Comparison of ENCODE assay signal across 9 cellular contexts in the genomic region with DNA sequence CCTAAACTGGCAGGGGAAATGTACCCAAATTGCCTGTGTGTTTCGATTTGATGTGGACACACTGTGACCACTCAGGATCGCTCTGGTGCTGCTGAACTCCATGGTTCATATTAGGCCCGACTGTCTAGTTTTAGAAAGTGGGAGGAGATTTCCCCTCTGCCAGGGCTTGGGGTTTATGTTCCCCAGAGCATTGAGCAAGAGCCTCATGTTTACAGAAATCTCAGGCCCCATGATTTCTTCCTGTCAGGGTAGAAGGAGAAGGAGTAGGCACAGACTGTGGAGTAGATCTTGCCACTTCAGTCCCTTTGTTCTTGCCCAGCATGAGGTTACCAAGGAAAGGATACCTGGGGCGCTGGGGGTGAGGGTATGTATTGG. TPM values are rescaled to one million over a fixed set of nuclear protein-coding genes. Genes with fewer than 3 reads are reported as not detected.
DNase-seq lines count a peak whose midpoint lies in the region; ATAC-seq and TF ChIP-seq lines count a peak whose summit lies in the region.
"Had no signal": no experiment of that assay in that cellular context is flagged by ENCODE, and none has a peak within 500 bp of the region (broad histone marks: within the 10 kb centered on the region; RNA-seq: fewer than 3 reads in every experiment).

No MANE protein-coding gene starts in this region.

- TF ChIP-seq CTCF in RWPE2 (IDR thresholded peaks at IDR 0.05; ENCODE audit: poor library complexity, severe bottlenecking) (no peak), fibroblast of the aortic adventitia (IDR thresholded peaks at IDR 0.05; ENCODE audit: insufficient read depth, low read length) (no peak), psoas muscle (IDR thresholded peaks at IDR 0.05) (no peak), GM10266 (IDR thresholded peaks at IDR 0.05; ENCODE audit: control insufficient read depth, insufficient read depth, low read depth, missing control alignments) (no peak), WERI-Rb-1 (IDR thresholded peaks at IDR 0.05; ENCODE audit: low read depth, low read length) (no peak), BE2C (IDR thresholded peaks at IDR 0.05; ENCODE audit: low read depth, low read length) (no peak)

- ATAC-seq in RWPE2 (ENCODE audit: low read depth) (no peak), psoas muscle (peak in 3 of 4 donors; percentile 11 to 32 (median 15)), HG02763 (IDR thresholded peaks at IDR 0.05; ENCODE audit: unreplicated experiment) (no peak)

- H3K27me3 ChIP-seq in RWPE2 (ENCODE audit: insufficient read depth, poor library complexity, severe bottlenecking) (no peaks in the 10 kb centered on the region), psoas muscle (ENCODE audit: insufficient read depth in 3 of 3, low read length in 2 of 3) (no peaks in the 10 kb centered on the region), WERI-Rb-1 (ENCODE audit: insufficient read depth, low read depth, severe bottlenecking) (no peaks in the 10 kb centered on the region), BE2C (no peaks in the 10 kb centered on the region)

- intact Hi-C loops in psoas muscle (cut with DNase I): loop anchor here in 1 of 2 donors (10.0 kb wide), 1 partner anchor 391 kb away; no protein-coding TSS in a partner anchor

- H3K36me3 ChIP-seq in RWPE2 (ENCODE audit: low read depth) (no peaks in the 10 kb centered on the region), psoas muscle (ENCODE audit: insufficient read depth in 1 of 2, low read depth in 1 of 2) (no peaks in the 10 kb centered on the region), WERI-Rb-1 (no peaks in the 10 kb centered on the region), BE2C (no peaks in the 10 kb centered on the region)

- H3K9me3 ChIP-seq in RWPE2 (ENCODE audit: severe bottlenecking) (no peaks in the 10 kb centered on the region), psoas muscle (no peaks in the 10 kb centered on the region), WERI-Rb-1 (ENCODE audit: severe bottlenecking) (no peaks in the 10 kb centered on the region), BE2C (no peaks in the 10 kb centered on the region)

- H3K4me1 ChIP-seq in RWPE2 (ENCODE audit: insufficient read depth, poor library complexity, severe bottlenecking) (peaks cover 60% of the 10 kb centered on the region), psoas muscle (peaks cover 46% of the 10 kb centered on the region), BE2C (0 out of 2 replicates have a peak, but pooled peaks cover 6% of the 10 kb centered on the region)

- H3K4me3 ChIP-seq in RWPE2 (ENCODE audit: severe bottlenecking) (no peak overlapping the region), fibroblast of the aortic adventitia (ENCODE audit: low read depth, low read length) (no peak overlapping the region), psoas muscle (peak overlapping the region; percentile 44), WERI-Rb-1 (ENCODE audit: low read depth, low read length) (no peak overlapping the region), BE2C (ENCODE audit: low read depth, low read length) (no peak overlapping the region)

- DNase-seq in CD1c-positive myeloid dendritic cell (ENCODE audit: extremely low spot score): peak; percentile 74
- DNase-seq in RWPE2 (ENCODE audit: low spot score): no peak
- peak; percentile 83 for DNase-seq in fibroblast of the aortic adventitia (ENCODE audit: low read depth)
- no peak for DNase-seq in psoas muscle
- no peak for DNase-seq in GM10266 (ENCODE audit: extremely low spot score)
- DNase-seq in WERI-Rb-1: no peak
- DNase-seq in BE2C: no peak
- DNase-seq: activated naive CD8-positive, alpha-beta T cell treated with anti-CD3 and anti-CD28 coated beads, Interleukin-2, amount 10 ng/mL, durations not matched to agents 7 days and 5 days had no signal

- 50 to 79% (median 55%) methylated on average over 4 of the region's 4 CpGs for WGBS in psoas muscle, 3 donors

- H3K27ac ChIP-seq in RWPE2 (ENCODE audit: poor library complexity, severe bottlenecking): peak overlapping the region; percentile 97
- peak overlapping the region; percentile 87 for H3K27ac ChIP-seq in psoas muscle
- no peak overlapping the region for H3K27ac ChIP-seq in WERI-Rb-1

RNA-seq across cellular contexts. Expression of a gene that starts 40.8 kb away (rescaled TPM):
- total RNA-seq in fibroblast of the aortic adventitia (ENCODE audit: low replicate concordance) (13.3 and 31.6 TPM in 2 replicates), psoas muscle (100 to 1,000 TPM; 131 to 888 (median 651) TPM)
- 1,000 to 10,000 TPM; 1,121 to 3,024 (median 1,342) TPM for polyA plus RNA-seq in psoas muscle
- 41.7 TPM for polyA plus RNA-seq in BE2C (2012; ENCODE audit: insufficient read depth, insufficient read length, low read depth)

Comparison
In these comparisons a context has a peak if more than half of its experiments do, and no peak if none do; other contexts are left out.
1. DNase-seq: peak in CD1c-positive myeloid dendritic cell (single experiment) and fibroblast of the aortic adventitia (single experiment); none in RWPE2 (single experiment), psoas muscle (0 of 2), GM10266 (single experiment), WERI-Rb-1 (single experiment) and BE2C (single experiment).
2. ATAC-seq: peak in psoas muscle (3 of 4); none in RWPE2 (single experiment) and HG02763 (single experiment).